Comparison of ENCODE assay signal across 10 cellular contexts in the genomic region with DNA sequence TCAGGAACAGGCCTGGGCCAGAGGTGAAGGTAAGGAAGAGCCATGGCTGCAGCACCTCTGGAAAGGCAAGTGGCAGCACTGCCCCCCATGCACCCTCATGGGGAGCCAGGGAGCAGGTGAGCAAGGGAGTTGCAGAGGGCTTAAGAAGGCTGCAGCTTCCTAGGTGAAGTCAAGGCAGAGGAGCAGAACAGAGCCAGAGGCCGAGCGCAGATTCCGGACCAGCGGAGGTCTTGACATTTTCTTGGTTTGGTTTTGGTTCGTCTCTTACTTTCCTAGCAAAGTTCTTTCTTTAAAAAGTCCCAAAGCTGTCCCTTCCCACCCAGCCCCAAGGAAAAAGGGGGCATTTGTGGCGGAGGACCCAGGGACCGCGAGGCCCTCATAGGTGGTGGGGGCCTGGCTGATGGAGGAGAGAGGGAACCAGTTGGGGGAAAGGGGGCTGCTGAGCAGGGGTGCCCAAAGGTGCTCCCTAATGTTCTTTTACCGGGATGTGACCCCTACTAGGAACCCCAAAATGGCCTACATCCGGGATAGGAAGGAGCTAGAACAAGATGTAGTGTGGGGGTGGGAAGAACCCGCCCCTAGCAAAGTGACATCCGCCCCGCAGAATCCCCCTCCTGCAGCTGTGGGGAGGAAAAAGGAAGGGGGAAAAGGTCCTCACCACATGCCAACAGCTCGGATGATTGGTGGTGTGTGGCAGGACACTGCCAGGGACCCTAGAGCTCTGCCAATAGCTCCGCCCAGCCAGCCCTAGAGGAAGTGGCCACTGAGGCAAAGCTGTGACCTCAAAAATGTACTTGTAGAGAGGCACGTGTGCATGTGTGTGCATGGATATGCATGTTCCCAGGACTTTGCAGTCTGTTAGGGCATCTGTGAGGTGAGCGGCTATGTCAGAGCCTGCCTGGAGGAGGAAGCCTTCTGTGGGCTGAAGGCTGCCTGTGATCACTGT. TPM values are rescaled to one million over a fixed set of nuclear protein-coding genes. Genes with fewer than 3 reads are reported as not detected.
DNase-seq lines count a peak whose midpoint lies in the region; ATAC-seq and TF ChIP-seq lines count a peak whose summit lies in the region.
"Had no signal": no experiment of that assay in that cellular context is flagged by ENCODE, and none has a peak within 500 bp of the region (broad histone marks: within the 10 kb centered on the region; RNA-seq: fewer than 3 reads in every experiment).

No MANE protein-coding gene starts in this region.

- intact Hi-C loops in Right ventricle myocardium superior (cut with DNase I), result no loop called here
- intact Hi-C loops in cardiac septum (cut with DNase I), result no loop called here
- intact Hi-C loops in mammary epithelial cell (cut with micrococcal nuclease), result no loop called here

- TF ChIP-seq CTCF in mammary epithelial cell (conservative IDR thresholded peaks at IDR 0.05 in 1 of 2, IDR thresholded peaks at IDR 0.05 in 1 of 2; ENCODE audit: extremely low read depth in 1 of 2, insufficient read depth in 1 of 2, low read depth in 1 of 2, low read length in 2 of 2), result no peak

- ATAC-seq in Right ventricle myocardium superior (ENCODE audit: poor library complexity) (peak; percentile 37), HG03342 (IDR thresholded peaks at IDR 0.05; ENCODE audit: unreplicated experiment) (peak; percentile 34)

- H3K36me3 ChIP-seq in mammary epithelial cell (ENCODE audit: insufficient read depth, low read length), result no peaks in the 10 kb centered on the region

- no peak overlapping the region for H3K27ac ChIP-seq in mammary epithelial cell (ENCODE audit: insufficient read depth, low read depth, low read length)

- in situ Hi-C loops in mammary epithelial cell (cut with MboI; ENCODE audit: low sequenced_read_pairs in 2 of 2), result no loop called here

- H3K4me3 ChIP-seq in mammary epithelial cell (replicated peaks in 1 of 3; ENCODE audit: insufficient read depth in 1 of 3, low read depth in 2 of 3, low read length in 3 of 3), result no peak overlapping the region

- no peak overlapping the region for H2AFZ ChIP-seq in mammary epithelial cell (ENCODE audit: low read depth, low read length)

- H3K9ac ChIP-seq in mammary epithelial cell (ENCODE audit: insufficient read depth, low read length), result no peak overlapping the region

- dilution Hi-C loops in mammary epithelial cell (cut with HindIII; ENCODE audit: low sequenced_read_pairs), result no loop called here

- no peaks in the 10 kb centered on the region for H3K9me3 ChIP-seq in mammary epithelial cell (replicated peaks; ENCODE audit: insufficient read depth, low read length)

- no peaks in the 10 kb centered on the region for H4K20me1 ChIP-seq in mammary epithelial cell (ENCODE audit: insufficient read depth, low read length)

- H3K4me2 ChIP-seq in mammary epithelial cell (ENCODE audit: insufficient read depth, low read depth, low read length), result no peak overlapping the region

- CTCF ChIA-PET in mammary epithelial cell (lab: Charles Lee; ENCODE audit: low non-redundant PET), result no interaction called here

- BruUV-seq in mammary epithelial cell (replicated peaks; lab: Mats Ljungman, UMichigan), result no TSS peak

- peaks cover 2% of the 10 kb centered on the region for H3K27me3 ChIP-seq in mammary epithelial cell (ENCODE audit: insufficient read depth, low read length)

- DNase-seq in Right ventricle myocardium superior (no peak), cardiac septum (ENCODE audit: low spot score) (no peak), NCI-H2107 (lab: John Stamatoyannopoulos, UW) (no peak), islet precursor cell (no peak), mammary epithelial cell (no peak)
- DNase-seq in activated CD8-positive, alpha-beta memory T cell treated with anti-CD3 and anti-CD28 coated beads, Interleukin-2, amount 50 U/mL, for 4 hours, result peak; percentile 32
- peak in 2 of 3 donors; percentile 28 to 32 for DNase-seq in stimulated activated CD4-positive, alpha-beta T cell treated with anti-CD3 and anti-CD28 coated beads, TNF-alpha, amount 100 ng/mL, for 48 hours (ENCODE audit: low read depth in 3 of 3)

- H3K4me1 ChIP-seq in mammary epithelial cell (ENCODE audit: insufficient read depth, low read length), result no peaks in the 10 kb centered on the region

- H3K79me2 ChIP-seq in mammary epithelial cell (ENCODE audit: insufficient read depth, low read length), result no peaks in the 10 kb centered on the region

- 95% methylated on average over 10 of the region's 17 CpGs for WGBS in mammary epithelial cell (ENCODE audit: low coverage, missing lambda C conversion rate)

RNA-seq across cellular contexts. Expression of a gene that starts 0.9 kb away (rescaled TPM):
- total RNA-seq in Right ventricle myocardium superior (0.59 TPM), cardiac septum (0.59 TPM), mammary epithelial cell (1 to 10 TPM; 1.5 to 1.7 TPM)
- 0.49 TPM for polyA plus RNA-seq in mammary epithelial cell
- polyA minus RNA-seq in mammary epithelial cell, result not detected

RNA-seq across cellular contexts. Expression of a gene that starts 14.1 kb away (rescaled TPM):
- total RNA-seq in Right ventricle myocardium superior (25.0 TPM), cardiac septum (34.2 TPM), mammary epithelial cell (10 to 100 TPM; 22.7 to 37.9 TPM)
- polyA plus RNA-seq in mammary epithelial cell, result 13.1 TPM
- 24.4 TPM for polyA minus RNA-seq in mammary epithelial cell

RNA-seq across cellular contexts. Expression of a gene that starts 31.6 kb away (rescaled TPM):
- total RNA-seq in Right ventricle myocardium superior, result not detected
- not detected for total RNA-seq in cardiac septum
- total RNA-seq in mammary epithelial cell, result not detected
- not detected for polyA plus RNA-seq in mammary epithelial cell
- polyA minus RNA-seq in mammary epithelial cell, result not detected
- polyA plus RNA-seq: BJ had no signal

RNA-seq across cellular contexts. Expression of a gene that starts 38.7 kb away (rescaled TPM):
- 19,155 TPM for total RNA-seq in Right ventricle myocardium superior
- total RNA-seq in cardiac septum, result 10,677 TPM
- total RNA-seq in mammary epithelial cell, result over 10,000 TPM; 16,267 to 114,057 TPM
- polyA plus RNA-seq in mammary epithelial cell, result 37.3 TPM
- polyA minus RNA-seq in mammary epithelial cell, result 5,045 TPM
- polyA plus RNA-seq: urinary bladder had no signal

RNA-seq across cellular contexts. Expression of a gene that starts 39.0 kb away (rescaled TPM):
- 48.4 TPM for total RNA-seq in Right ventricle myocardium superior
- total RNA-seq in cardiac septum, result 47.7 TPM
- total RNA-seq in mammary epithelial cell, result 10 to 100 TPM; 16.3 TPM
- 13.4 TPM for polyA plus RNA-seq in mammary epithelial cell
- polyA minus RNA-seq in mammary epithelial cell, result 2.9 TPM

Comparison
In these comparisons a context has a peak if more than half of its experiments do, and no peak if none do; other contexts are left out.
1. DNase-seq: peak in activated CD8-positive, alpha-beta memory T cell treated with anti-CD3 and anti-CD28 coated beads, Interleukin-2, amount 50 U/mL, for 4 hours (single experiment) and stimulated activated CD4-positive, alpha-beta T cell treated with anti-CD3 and anti-CD28 coated beads, TNF-alpha, amount 100 ng/mL, for 48 hours (2 of 3); none in Right ventricle myocardium superior (single experiment), cardiac septum (single experiment), NCI-H2107 (single experiment), islet precursor cell (single experiment) and mammary epithelial cell (single experiment).